In genomic region chr4:6986781-6987565, GRCh38 we compare ENCODE assay signal across 8 cellular contexts. TPM values are rescaled to one million over a fixed set of nuclear protein-coding genes. Genes with fewer than 3 reads are reported as not detected.
DNase-seq lines count a peak whose midpoint lies in the region; ATAC-seq and TF ChIP-seq lines count a peak whose summit lies in the region.

No MANE protein-coding gene starts in this region.

- no peak for TF ChIP-seq CTCF in ascending aorta (IDR thresholded peaks at IDR 0.05)

- intact Hi-C loops in ascending aorta (cut with DNase I): loop anchor here (1.0 to 5.0 kb wide), 9 partner anchors 13 to 718 kb away; partner anchors contain the start of genes BLOC1S4, GRPEL1, KIAA0232 and MRFAP1
- intact Hi-C loops in aorta (cut with DNase I): loop anchor here (1.0 to 10.0 kb wide), 7 partner anchors 55 to 272 kb away; partner anchors contain the start of genes TADA2B (in 2 of the 2), TBC1D14 (in 2 of the 2), BLOC1S4 (in 1 of the 2) and GRPEL1 (in 1 of the 2)

- H3K9me3 ChIP-seq in ascending aorta: no peaks in the 10 kb centered on the region
- no peaks in the 10 kb centered on the region for H3K9me3 ChIP-seq in aorta (ENCODE audit: control insufficient read depth, low read length)

- peak overlapping the region; percentile 65 to 83 for H3K4me3 ChIP-seq in ascending aorta
- H3K4me3 ChIP-seq in aorta (ENCODE audit: low read length in 2 of 2): peak overlapping the region; percentile 78 to 96

- peak overlapping the region; percentile 100 for H3K4me3 Mint-ChIP-seq in T-helper 2 cell treated with Interferon-gamma antibody and Interleukin-4, amounts not matched to agents 5 μg/mL and 100 μg/mL, for 36 hours

- H3K27ac ChIP-seq in ascending aorta (peak overlapping the region; percentile 92), aorta (ENCODE audit: low read depth in 1 of 2, low read length in 2 of 2) (peak overlapping the region; percentile 62 to 88)

- H3K4me1 Mint-ChIP-seq in T-helper 2 cell treated with Interferon-gamma antibody and Interleukin-4, amounts not matched to agents 5 μg/mL and 100 μg/mL, for 36 hours (ENCODE audit: low read depth): peaks cover 52% of the 10 kb centered on the region

- H3K36me3 ChIP-seq in ascending aorta (no peaks in the 10 kb centered on the region), aorta (ENCODE audit: control insufficient read depth in 1 of 2, insufficient read depth in 2 of 2, low read length in 1 of 2) (no peaks in the 10 kb centered on the region)

- H3K36me3 Mint-ChIP-seq in T-helper 2 cell treated with Interferon-gamma antibody and Interleukin-4, amounts not matched to agents 5 μg/mL and 100 μg/mL, for 36 hours (ENCODE audit: low read depth): peaks cover 13% of the 10 kb centered on the region

- peaks cover 9 to 31% of the 10 kb centered on the region in 2 donors for H3K4me1 ChIP-seq in ascending aorta
- peaks cover 0 to 3% of the 10 kb centered on the region in 2 donors for H3K4me1 ChIP-seq in aorta (ENCODE audit: control insufficient read depth in 1 of 2, insufficient read depth in 2 of 2, low read length in 2 of 2)

- H3K27me3 Mint-ChIP-seq in T-helper 2 cell treated with Interferon-gamma antibody and Interleukin-4, amounts not matched to agents 5 μg/mL and 100 μg/mL, for 36 hours (ENCODE audit: low read depth): no peaks in the 10 kb centered on the region

- H3K27me3 ChIP-seq in ascending aorta (no peaks in the 10 kb centered on the region), aorta (ENCODE audit: control insufficient read depth in 1 of 2, insufficient read depth in 2 of 2, low read length in 1 of 2) (no peaks in the 10 kb centered on the region)

- WGBS in aorta, 2 donors: 0% methylated on average over 46 to 78 of the region's 78 CpGs

- ATAC-seq in GM18502 (IDR thresholded peaks at IDR 0.05; ENCODE audit: poor library complexity, unreplicated experiment) (peak; percentile 83), HG02885 (IDR thresholded peaks at IDR 0.05; ENCODE audit: poor library complexity, unreplicated experiment) (peak; percentile 81), aorta (ENCODE audit: low FRiP score) (peak; percentile 98)

- DNase-seq in NCI-H187 treated with DMSO at 0.1 percent for 48 hours (lab: John Stamatoyannopoulos, UW) (peak; percentile 67), ascending aorta (ENCODE audit: low spot score in 2 of 2) (peak; percentile 75 to 96), hepatic stellate cell (ENCODE audit: low spot score) (peak; percentile 92), renal cortical epithelial cell (ENCODE audit: low read depth) (peak; percentile 60), aorta (peak; percentile 96 to 98)
- peak; percentile 95 for DNase-seq in T-helper 2 cell treated with Interferon-gamma antibody and Interleukin-4, amounts not matched to agents 5 μg/mL and 100 μg/mL, for 36 hours (ENCODE audit: low spot score)

- no peaks in the 10 kb centered on the region for H3K9me3 Mint-ChIP-seq in T-helper 2 cell treated with Interferon-gamma antibody and Interleukin-4, amounts not matched to agents 5 μg/mL and 100 μg/mL, for 36 hours

- H3K27ac Mint-ChIP-seq in T-helper 2 cell treated with Interferon-gamma antibody and Interleukin-4, amounts not matched to agents 5 μg/mL and 100 μg/mL, for 36 hours: peak overlapping the region; percentile 93

RNA-seq across cellular contexts. Expression of gene TADA2B, which starts 56.2 kb away (rescaled TPM):
- 37.3 TPM for total RNA-seq in ascending aorta
- 9.6 and 31.4 TPM in 2 replicates for total RNA-seq in renal cortical epithelial cell
- total RNA-seq in aorta: 10 to 100 TPM; 18.1 to 19.2 TPM
- 1 to 10 TPM; 6.5 to 8.4 TPM for polyA plus RNA-seq in aorta

Comparison
In these comparisons a context has a peak if more than half of its experiments do, and no peak if none do; other contexts are left out.
1. Peak in every context shown above with its lines: DNase-seq, ATAC-seq, H3K4me3 ChIP-seq and H3K27ac ChIP-seq.